In the genomic region with DNA sequence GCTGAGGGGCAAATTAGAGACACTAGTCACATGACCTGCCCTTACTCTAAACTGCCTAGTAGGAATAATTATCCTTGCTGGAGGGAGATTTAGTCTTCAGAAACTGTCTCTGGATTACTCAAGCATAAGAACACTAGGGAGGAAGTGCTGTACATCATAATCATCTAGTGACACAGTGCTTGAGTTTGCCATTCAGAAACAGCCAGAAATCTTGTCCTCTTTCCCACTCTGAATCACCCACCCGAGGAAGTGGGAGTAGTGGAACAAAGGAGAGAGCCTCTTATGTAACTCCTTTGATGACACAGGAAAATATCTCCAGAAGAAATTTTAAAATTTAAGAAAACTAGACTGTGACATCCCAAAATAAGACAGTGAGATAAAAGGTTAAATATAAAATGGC, we compare ENCODE assay signal across 20 cellular contexts.
DNase-seq lines count a peak whose midpoint lies in the region; ATAC-seq, FAIRE-seq and TF ChIP-seq lines count a peak whose summit lies in the region.
"Had no signal": no experiment of that assay in that cellular context is flagged by ENCODE, and none has a peak within 500 bp of the region (broad histone marks: within the 10 kb centered on the region; RNA-seq: fewer than 3 reads in every experiment).

No MANE protein-coding gene starts in this region.

- in situ Hi-C loops in brain microvascular endothelial cell (cut with HindIII; ENCODE audit: low pct_ligation_motif_present, low sequenced_read_pairs): no loop called here

- DNase-seq in left ventricle myocardium inferior: no peak
- DNase-seq in Right ventricle myocardium superior: no peak
- DNase-seq in endothelial cell of umbilical vein (ENCODE audit: low read depth, low spot score): no peak
- peak; percentile 5 for DNase-seq in kidney tubule cell (ENCODE audit: low spot score)
- DNase-seq in putamen (ENCODE audit: low spot score): peak; percentile 61
- DNase-seq in activated naive CD4-positive, alpha-beta T cell treated with anti-CD3 and anti-CD28 coated beads, Interleukin-2, amount 50 U/mL, for 72 hours (ENCODE audit: low spot score in 2 of 2): no peak
- DNase-seq in brain microvascular endothelial cell: no peak
- DNase-seq in amniotic stem cell (lab: John Stamatoyannopoulos, UW): no peak
- DNase-seq: 8988T; CD4-positive, alpha-beta memory T cell; DMS153; DMS79; GDM1; GOT3; H9 had no signal

- dilution Hi-C loops in endothelial cell of umbilical vein (cut with MboI; ENCODE audit: extremely low pct_ligation_motif_present, low sequenced_read_pairs): no loop called here

- H3K9me3 ChIP-seq in left ventricle myocardium inferior (replicated peaks) (no peaks in the 10 kb centered on the region), endothelial cell of umbilical vein (replicated peaks; ENCODE audit: control insufficient read depth, insufficient read depth, low read length) (no peaks in the 10 kb centered on the region)
- H3K9me3 ChIP-seq: BLaER1 had no signal

- H3K36me3 ChIP-seq in left ventricle myocardium inferior (no peaks in the 10 kb centered on the region), endothelial cell of umbilical vein (ENCODE audit: control insufficient read depth in 2 of 2, extremely low read depth in 1 of 2, insufficient read depth in 2 of 2, low read length in 2 of 2) (no peaks in the 10 kb centered on the region), brain microvascular endothelial cell (replicated peaks) (no peaks in the 10 kb centered on the region)
- H3K36me3 ChIP-seq: BLaER1 had no signal

- FAIRE-seq in endothelial cell of umbilical vein (lab: Jason Lieb, UNC): peak; percentile 12
- FAIRE-seq: GM12892, GM18507, HepG2 had no signal

- TF ChIP-seq CTCF in left ventricle myocardium inferior (IDR thresholded peaks at IDR 0.05; ENCODE audit: borderline replicate concordance) (no peak), endothelial cell of umbilical vein (IDR thresholded peaks at IDR 0.05; ENCODE audit: extremely low read depth in 1 of 2, insufficient read depth in 1 of 2, low read depth in 1 of 2, low read length in 2 of 2) (no peak), brain microvascular endothelial cell (IDR thresholded peaks at IDR 0.05; ENCODE audit: low read depth, low read length, missing control alignments) (no peak)

- H3K27ac ChIP-seq in left ventricle myocardium inferior (replicated peaks) (peak overlapping the region; percentile 59), endothelial cell of umbilical vein (ENCODE audit: insufficient read depth, low read depth, low read length) (no peak overlapping the region), brain microvascular endothelial cell (no peak overlapping the region)
- H3K27ac ChIP-seq: BLaER1 had no signal

- CTCF ChIA-PET in endothelial cell of umbilical vein (lab: Charles Lee): no interaction called here

- no TSS peak for BruUV-seq in endothelial cell of umbilical vein (replicated peaks; lab: Mats Ljungman, UMichigan)

- no peaks in the 10 kb centered on the region for H3K79me2 ChIP-seq in endothelial cell of umbilical vein (ENCODE audit: control insufficient read depth, insufficient read depth, low read length)

- TF ChIP-seq POLR2A in endothelial cell of umbilical vein (IDR thresholded peaks at IDR 0.05; ENCODE audit: low read depth, low read length): no peak

- no peak overlapping the region for H3K27ac Mint-ChIP-seq in activated naive CD4-positive, alpha-beta T cell treated with anti-CD3 and anti-CD28 coated beads, Interleukin-2, amount 50 U/mL, for 72 hours
- H3K27ac Mint-ChIP-seq: CD14-positive monocyte; CD4-positive, alpha-beta memory T cell; H9 had no signal

- H3K9me1 ChIP-seq in endothelial cell of umbilical vein (replicated peaks; ENCODE audit: control insufficient read depth, extremely low read depth, insufficient read depth, low read length): no peaks in the 10 kb centered on the region

- H3K4me2 ChIP-seq in endothelial cell of umbilical vein (ENCODE audit: insufficient read depth, low read length): no peak overlapping the region
- H3K4me2 ChIP-seq: BLaER1 had no signal

- H3K36me3 Mint-ChIP-seq in activated naive CD4-positive, alpha-beta T cell treated with anti-CD3 and anti-CD28 coated beads, Interleukin-2, amount 50 U/mL, for 72 hours: no peaks in the 10 kb centered on the region
- H3K36me3 Mint-ChIP-seq: CD14-positive monocyte; CD4-positive, alpha-beta memory T cell had no signal

- no peaks in the 10 kb centered on the region for H4K20me1 ChIP-seq in endothelial cell of umbilical vein (replicated peaks; ENCODE audit: control insufficient read depth, extremely low read depth, insufficient read depth, low read length)
- H4K20me1 ChIP-seq: BLaER1 had no signal

- POLR2A ChIA-PET in endothelial cell of umbilical vein (lab: Charles Lee): no interaction called here

- intact Hi-C loops in left ventricle myocardium inferior (cut with micrococcal nuclease) (no loop called here), Right ventricle myocardium superior (cut with DNase I) (no loop called here), endothelial cell of umbilical vein (cut with micrococcal nuclease) (no loop called here)

- no peak overlapping the region for H2AFZ ChIP-seq in endothelial cell of umbilical vein (ENCODE audit: low read depth, low read length)

- no peaks in the 10 kb centered on the region for H3K9me3 Mint-ChIP-seq in activated naive CD4-positive, alpha-beta T cell treated with anti-CD3 and anti-CD28 coated beads, Interleukin-2, amount 50 U/mL, for 72 hours
- H3K9me3 Mint-ChIP-seq: CD14-positive monocyte; CD4-positive, alpha-beta memory T cell had no signal

- H3K4me1 ChIP-seq in left ventricle myocardium inferior (peaks cover 6% of the 10 kb centered on the region), endothelial cell of umbilical vein (ENCODE audit: control insufficient read depth, extremely low read depth, insufficient read depth, low read length) (no peaks in the 10 kb centered on the region)

- H3K27me3 ChIP-seq in left ventricle myocardium inferior (ENCODE audit: low read depth) (no peaks in the 10 kb centered on the region), endothelial cell of umbilical vein (ENCODE audit: control insufficient read depth in 2 of 2, insufficient read depth in 2 of 2, low read length in 2 of 2) (no peaks in the 10 kb centered on the region), brain microvascular endothelial cell (replicated peaks) (no peaks in the 10 kb centered on the region)
- H3K27me3 ChIP-seq: BLaER1 had no signal

- ATAC-seq in Right ventricle myocardium superior (ENCODE audit: poor library complexity): no peak
- ATAC-seq in activated naive CD4-positive, alpha-beta T cell treated with anti-CD3 and anti-CD28 coated beads, Interleukin-2, amount 50 U/mL, for 72 hours: no peak
- ATAC-seq: HepG2 had no signal

- H3K9ac ChIP-seq in endothelial cell of umbilical vein (replicated peaks; ENCODE audit: extremely low read depth, insufficient read depth, low read length): no peak overlapping the region
- H3K9ac ChIP-seq: BLaER1 had no signal

- no peak overlapping the region for H3K4me3 ChIP-seq in left ventricle myocardium inferior
- no peak overlapping the region for H3K4me3 ChIP-seq in endothelial cell of umbilical vein (replicated peaks in 1 of 3; ENCODE audit: insufficient read depth in 1 of 3, low read depth in 1 of 3, low read length in 3 of 3)
- no peak overlapping the region for H3K4me3 ChIP-seq in brain microvascular endothelial cell (ENCODE audit: low read depth, low read length)
- H3K4me3 ChIP-seq: BLaER1 had no signal

TF ChIP-seq in endothelial cell of umbilical vein, 7 proteins besides CTCF, POLR2A, EP300 and RAD21:
- TF ChIP-seq MYC (IDR thresholded peaks at IDR 0.05; ENCODE audit: low read depth, low read length) (no peak), EZH2 (IDR thresholded peaks at IDR 0.05; ENCODE audit: borderline replicate concordance, low read depth, low read length, severe bottlenecking) (no peak), FOS (IDR thresholded peaks at IDR 0.05; ENCODE audit: borderline replicate concordance, insufficient read depth, low read length) (no peak), POLR2AphosphoS5 (IDR thresholded peaks at IDR 0.05; ENCODE audit: insufficient read depth, low read depth, low read length) (no peak), JUN (IDR thresholded peaks at IDR 0.05; ENCODE audit: borderline replicate concordance, insufficient read depth, insufficient read length, low read depth) (no peak), GATA2 (IDR thresholded peaks at IDR 0.05; ENCODE audit: insufficient read depth, insufficient read length, low read depth, low read length) (no peak)
- TF ChIP-seq, protein P1, sequence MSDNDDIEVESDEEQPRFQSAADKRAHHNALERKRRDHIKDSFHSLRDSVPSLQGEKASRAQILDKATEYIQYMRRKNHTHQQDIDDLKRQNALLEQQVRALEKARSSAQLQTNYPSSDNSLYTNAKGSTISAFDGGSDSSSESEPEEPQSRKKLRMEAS (IDR thresholded peaks at IDR 0.05; ENCODE audit: insufficient read depth, insufficient read length): no peak

Comparison
In these comparisons a context has a peak if more than half of its experiments do, and no peak if none do; other contexts are left out.
1. DNase-seq: peak in kidney tubule cell (single experiment) and putamen (single experiment); none in left ventricle myocardium inferior (single experiment), Right ventricle myocardium superior (single experiment), endothelial cell of umbilical vein (single experiment), activated naive CD4-positive, alpha-beta T cell treated with anti-CD3 and anti-CD28 coated beads, Interleukin-2, amount 50 U/mL, for 72 hours (0 of 2), brain microvascular endothelial cell (single experiment) and amniotic stem cell (single experiment).